ENCODE assay signal across 19 cellular contexts in the genomic region with DNA sequence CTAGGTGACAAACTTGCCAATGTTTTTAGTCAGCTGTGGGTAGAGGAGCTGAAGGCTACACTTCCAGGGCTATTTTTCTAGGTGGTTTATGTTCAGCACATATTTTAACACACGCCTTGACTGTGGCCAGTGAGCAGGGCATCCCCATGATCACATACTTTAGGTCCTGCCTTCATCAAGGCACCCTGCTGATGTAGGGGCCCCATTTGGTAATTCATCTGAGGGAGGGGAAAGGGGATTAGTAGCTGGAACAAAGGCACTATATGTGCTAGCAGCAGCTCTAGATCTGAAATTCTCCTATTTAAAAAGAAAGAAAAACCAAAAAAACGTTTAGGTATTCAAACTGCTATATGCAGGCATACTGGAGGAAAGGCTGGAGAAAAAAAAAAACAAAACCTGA. TPM values are rescaled to one million over a fixed set of nuclear protein-coding genes. Genes with fewer than 3 reads are reported as not detected.
DNase-seq lines count a peak whose midpoint lies in the region; ATAC-seq and TF ChIP-seq lines count a peak whose summit lies in the region.
"Had no signal": no experiment of that assay in that cellular context is flagged by ENCODE, and none has a peak within 500 bp of the region (broad histone marks: within the 10 kb centered on the region; RNA-seq: fewer than 3 reads in every experiment).

No MANE protein-coding gene starts in this region.

- H3K36me3 Mint-ChIP-seq in WTC11: peaks cover 3% of the 10 kb centered on the region; the same call in 1 of the 2 replicates
- H3K36me3 Mint-ChIP-seq: CD8-positive, alpha-beta memory T cell had no signal

- H3K4me1 ChIP-seq in heart left ventricle: peaks cover 0 to 81% (median 51%) of the 10 kb centered on the region in 12 donors
- H3K4me1 ChIP-seq in gastroesophageal sphincter: peaks cover 13 to 82% (median 24%) of the 10 kb centered on the region in 3 donors
- peaks cover 5 to 11% (median 8%) of the 10 kb centered on the region in 4 donors for H3K4me1 ChIP-seq in upper lobe of left lung
- H3K4me1 ChIP-seq: BLaER1 treated with 17β-estradiol and CSF1 and Interleukin-3, amounts not matched to agents 10 nM and 100 nM had no signal

- H3K4me3 ChIP-seq in heart left ventricle: no peak overlapping the region
- no peak overlapping the region for H3K4me3 ChIP-seq in gastroesophageal sphincter
- no peak overlapping the region for H3K4me3 ChIP-seq in upper lobe of left lung
- H3K4me3 ChIP-seq: BLaER1 treated with 17β-estradiol and CSF1 and Interleukin-3, amounts not matched to agents 10 nM and 100 nM had no signal

- H3K4me1 Mint-ChIP-seq in WTC11: peaks cover 87% of the 10 kb centered on the region
- H3K4me1 Mint-ChIP-seq: CD8-positive, alpha-beta memory T cell had no signal

- in situ Hi-C loops in GM13977 (cut with MboI; ENCODE audit: low pct_unique_long_range_greater_than_20kb, low sequenced_read_pairs, unreplicated experiment): no loop called here

- H3K27ac ChIP-seq in heart left ventricle (peak overlapping the region in 9 of 12 donors; percentile 5 to 86 (median 80)), gastroesophageal sphincter (peak overlapping the region in 3 of 4 donors; percentile 75 to 88 (median 76)), substantia nigra (ENCODE audit: low read depth, low read length, poor library complexity, severe bottlenecking) (peak overlapping the region; percentile 5), upper lobe of left lung (no peak overlapping the region)
- H3K27ac ChIP-seq: BLaER1 treated with 17β-estradiol and CSF1 and Interleukin-3, amounts not matched to agents 10 nM and 100 nM had no signal

- TF ChIP-seq POLR2A in heart left ventricle (IDR thresholded peaks at IDR 0.05) (no peak), gastroesophageal sphincter (IDR thresholded peaks at IDR 0.05) (no peak), upper lobe of left lung (IDR thresholded peaks at IDR 0.05) (no peak)

- no peaks in the 10 kb centered on the region for H3K27me3 Mint-ChIP-seq in WTC11 (ENCODE audit: low read depth)
- H3K27me3 Mint-ChIP-seq: CD8-positive, alpha-beta memory T cell had no signal

- TF ChIP-seq CTCF in heart left ventricle (IDR thresholded peaks at IDR 0.05): no peak
- TF ChIP-seq CTCF in WTC11 (IDR thresholded peaks at IDR 0.05): no peak
- no peak for TF ChIP-seq CTCF in gastroesophageal sphincter (IDR thresholded peaks at IDR 0.05)
- no peak for TF ChIP-seq CTCF in upper lobe of left lung (IDR thresholded peaks at IDR 0.05)
- no peak for TF ChIP-seq CTCF in GM13977 (IDR thresholded peaks at IDR 0.05; ENCODE audit: extremely low read depth, insufficient read depth, missing control alignments)

- no peak for DNase-seq in heart left ventricle
- DNase-seq in left cardiac atrium: no peak
- no peak for DNase-seq in WTC11 (ENCODE audit: low spot score)
- DNase-seq in substantia nigra (lab: John Stamatoyannopoulos, UW): no peak
- DNase-seq in upper lobe of left lung: no peak
- DNase-seq in HEK293T (ENCODE audit: extremely low spot score): no peak
- DNase-seq in GM13977 (ENCODE audit: low spot score): no peak
- DNase-seq: 8988T; CD8-positive, alpha-beta memory T cell; GF-D8; GOT3; IMR-90; NCI-H1105; NCI-H1694; NCI-H2227 treated with DMSO at 0.1 percent for 48 hours; NCI-H524 treated with DMSO at 0.1 percent for 48 hours; SIG-M5 had no signal

- peak overlapping the region; percentile 28; the same call in 1 of the 2 replicates for H3K4me3 Mint-ChIP-seq in WTC11
- H3K4me3 Mint-ChIP-seq: CD8-positive, alpha-beta memory T cell had no signal

- no peaks in the 10 kb centered on the region for H3K9me3 ChIP-seq in heart left ventricle
- H3K9me3 ChIP-seq in gastroesophageal sphincter: no peaks in the 10 kb centered on the region
- no peaks in the 10 kb centered on the region for H3K9me3 ChIP-seq in upper lobe of left lung
- H3K9me3 ChIP-seq: BLaER1 treated with 17β-estradiol and CSF1 and Interleukin-3, amounts not matched to agents 10 nM and 100 nM had no signal

- TF ChIP-seq EP300 in gastroesophageal sphincter (IDR thresholded peaks at IDR 0.05) (no peak), upper lobe of left lung (IDR thresholded peaks at IDR 0.05) (no peak)

- H3K27ac Mint-ChIP-seq in WTC11: no peak overlapping the region

- WGBS in heart left ventricle, 4 donors: 59 to 70% (median 62%) methylated on average over 2 of the region's 2 CpGs
- WGBS in gastroesophageal sphincter (ENCODE audit: low coverage in 1 of 2), 2 donors: 15 to 37% methylated on average over 2 of the region's 2 CpGs
- WGBS in upper lobe of left lung, 2 donors: 70 to 82% methylated on average over 2 of the region's 2 CpGs

- ATAC-seq in heart left ventricle: no peak
- ATAC-seq in left cardiac atrium: no peak
- ATAC-seq in WTC11: 0 out of 2 replicates have a peak, but pooled peaks have one; percentile 5
- ATAC-seq in gastroesophageal sphincter: no peak
- ATAC-seq in upper lobe of left lung (ENCODE audit: low FRiP score in 2 of 2): no peak

- intact Hi-C loops in heart left ventricle (cut with DNase I): loop anchor here in 2 of 10 donors (2.0 to 5.0 kb wide), 3 partner anchors 101 to 292 kb away; no protein-coding TSS in a partner anchor
- intact Hi-C loops in left cardiac atrium (cut with DNase I): loop anchor here in 1 of 2 donors (5.0 kb wide), 1 partner anchor 126 kb away; no protein-coding TSS in a partner anchor

- H3K27me3 ChIP-seq in heart left ventricle (no peaks in the 10 kb centered on the region), gastroesophageal sphincter (no peaks in the 10 kb centered on the region), upper lobe of left lung (no peaks in the 10 kb centered on the region)
- H3K27me3 ChIP-seq: BLaER1 treated with 17β-estradiol and CSF1 and Interleukin-3, amounts not matched to agents 10 nM and 100 nM had no signal

- POLR2A ChIA-PET in WTC11 (lab: Charles Lee) (interaction anchor here (1.2 kb wide), 1 partner anchor 8 kb away, joined by 3 read pairs; no protein-coding TSS in a partner anchor), HEK293T (lab: Yijun Ruan, JAX) (no interaction called here)

- CTCF ChIA-PET in WTC11 (lab: Charles Lee) (interaction anchor here (0.6 to 1.1 kb wide), 4 partner anchors 12 to 364 kb away, joined by 3 to 5 read pairs (median 4); no protein-coding TSS in a partner anchor), HEK293T (lab: Yijun Ruan, JAX) (interaction anchor here (0.6 to 0.9 kb wide), 2 partner anchors 8 to 14 kb away, joined by 3 to 8 read pairs; no protein-coding TSS in a partner anchor)

- H3K36me3 ChIP-seq in heart left ventricle (no peaks in the 10 kb centered on the region), gastroesophageal sphincter (no peaks in the 10 kb centered on the region), upper lobe of left lung (no peaks in the 10 kb centered on the region)
- H3K36me3 ChIP-seq: BLaER1 treated with 17β-estradiol and CSF1 and Interleukin-3, amounts not matched to agents 10 nM and 100 nM had no signal

- H3K9me3 Mint-ChIP-seq in WTC11: no peaks in the 10 kb centered on the region

TF ChIP-seq in WTC11, 78 proteins besides CTCF, POLR2A, EP300 and RAD21 (continues in another document):
- TF ChIP-seq TP53 (CRISPR knock-in tag; IDR thresholded peaks at IDR 0.05): no peak
- no peak for TF ChIP-seq SMAD4 (CRISPR knock-in tag; IDR thresholded peaks at IDR 0.05)
- no peak for TF ChIP-seq MXD4 (CRISPR knock-in tag; IDR thresholded peaks at IDR 0.05; ENCODE audit: borderline replicate concordance)
- no peak for TF ChIP-seq EMX1 (CRISPR knock-in tag; IDR thresholded peaks at IDR 0.05)
- TF ChIP-seq, protein P1, sequence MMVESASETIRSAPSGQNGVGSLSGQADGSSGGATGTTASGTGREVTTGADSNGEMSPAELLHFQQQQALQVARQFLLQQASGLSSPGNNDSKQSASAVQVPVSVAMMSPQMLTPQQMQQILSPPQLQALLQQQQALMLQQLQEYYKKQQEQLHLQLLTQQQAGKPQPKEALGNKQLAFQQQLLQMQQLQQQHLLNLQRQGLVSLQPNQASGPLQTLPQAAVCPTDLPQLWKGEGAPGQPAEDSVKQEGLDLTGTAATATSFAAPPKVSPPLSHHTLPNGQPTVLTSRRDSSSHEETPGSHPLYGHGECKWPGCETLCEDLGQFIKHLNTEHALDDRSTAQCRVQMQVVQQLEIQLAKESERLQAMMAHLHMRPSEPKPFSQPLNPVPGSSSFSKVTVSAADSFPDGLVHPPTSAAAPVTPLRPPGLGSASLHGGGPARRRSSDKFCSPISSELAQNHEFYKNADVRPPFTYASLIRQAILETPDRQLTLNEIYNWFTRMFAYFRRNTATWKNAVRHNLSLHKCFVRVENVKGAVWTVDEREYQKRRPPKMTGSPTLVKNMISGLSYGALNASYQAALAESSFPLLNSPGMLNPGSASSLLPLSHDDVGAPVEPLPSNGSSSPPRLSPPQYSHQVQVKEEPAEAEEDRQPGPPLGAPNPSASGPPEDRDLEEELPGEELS (CRISPR knock-in tag; IDR thresholded peaks at IDR 0.05): no peak
- no peak for TF ChIP-seq CBFB (CRISPR knock-in tag; IDR thresholded peaks at IDR 0.05; ENCODE audit: low read depth)

TF ChIP-seq in HEK293T, 16 proteins besides CTCF, POLR2A, EP300 and RAD21:
- TF ChIP-seq SP1 (IDR thresholded peaks at IDR 0.05): no peak

RNA-seq across cellular contexts. Expression of a gene that starts 14.5 kb away (rescaled TPM):
- 100 to 1,000 TPM in 6 of 9 donors, 10 to 100 TPM in 3; 46.5 to 221 (median 138) TPM for total RNA-seq in heart left ventricle
- polyA plus RNA-seq in heart left ventricle: 100 to 1,000 TPM in 1 of 2 donors, 10 to 100 TPM in 1; 69.8 to 308 TPM
- total RNA-seq in left cardiac atrium: 100 to 1,000 TPM in 1 of 2 donors, 10 to 100 TPM in 1; 73.1 to 116 TPM
- total RNA-seq in WTC11 (2021): 20.0 to 22.0 TPM (median 21.0 TPM) in 3 replicates
- 10 to 100 TPM; 17.7 to 39.8 (median 33.5) TPM for total RNA-seq in gastroesophageal sphincter
- total RNA-seq in upper lobe of left lung: 10 to 100 TPM in 3 of 6 donors, 1 to 10 TPM in 3; 2.9 to 12.6 (median 8.5) TPM

Comparison
In these comparisons a context has a peak if more than half of its experiments do, and no peak if none do; other contexts are left out.
1. H3K27ac ChIP-seq: peak in heart left ventricle (9 of 12), gastroesophageal sphincter (3 of 4) and substantia nigra (single experiment); none in upper lobe of left lung (0 of 4).